ENCODE assay signal across 2 cellular contexts in the genomic region with DNA sequence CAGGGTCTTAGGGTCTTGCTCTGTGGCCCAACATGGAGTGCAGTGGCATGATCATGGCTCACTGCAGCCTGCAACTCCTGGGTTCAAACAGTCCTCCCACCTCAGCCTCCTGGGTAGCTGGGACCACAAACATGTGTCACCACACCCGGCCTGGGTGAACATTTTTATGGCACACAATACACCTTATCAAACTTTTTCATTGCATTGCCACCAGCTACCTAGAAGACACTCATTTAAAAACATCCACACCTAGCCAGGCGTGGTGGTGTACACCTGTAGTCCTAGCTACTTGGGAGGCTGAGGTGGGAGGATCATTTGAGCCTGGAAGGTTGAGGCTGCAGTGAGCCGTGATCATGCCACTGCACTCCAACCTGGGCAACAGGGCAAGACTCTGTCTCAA. TPM values are rescaled to one million over a fixed set of nuclear protein-coding genes. Genes with fewer than 3 reads are reported as not detected.
"Had no signal": no experiment of that assay in that cellular context is flagged by ENCODE, and none has a peak within 500 bp of the region (broad histone marks: within the 10 kb centered on the region; RNA-seq: fewer than 3 reads in every experiment).

No MANE protein-coding gene starts in this region.

RNA-seq across cellular contexts. Expression of gene RIPPLY3, which starts 2.6 kb away (rescaled TPM):
- total RNA-seq: LHCN-M2, MCF 10A had no signal
